In the genomic region with DNA sequence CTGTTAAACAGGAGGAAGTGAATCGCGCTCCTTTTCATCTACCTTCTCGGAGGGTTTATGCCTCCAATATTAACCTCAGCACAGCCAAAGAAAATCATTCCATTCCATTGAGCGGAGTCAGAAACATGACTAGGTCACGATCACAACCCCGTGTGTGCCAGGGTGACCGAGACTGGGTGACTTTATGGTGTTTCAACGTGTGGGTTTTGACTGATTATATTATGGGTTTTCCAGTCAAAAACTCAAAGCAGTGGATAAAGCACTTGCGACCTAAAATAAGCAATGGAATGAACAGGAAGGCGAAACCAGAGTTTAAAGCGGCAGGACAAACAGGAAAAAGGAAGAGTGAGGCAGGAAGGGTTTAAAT, we compare ENCODE assay signal across 6 cellular contexts.
DNase-seq lines count a peak whose midpoint lies in the region; ATAC-seq and TF ChIP-seq lines count a peak whose summit lies in the region.

No MANE protein-coding gene starts in this region.

- H3K9ac ChIP-seq in Loucy (ENCODE audit: low read depth, low read length, poor library complexity, severe bottlenecking) = peak overlapping the region; percentile 73

- H4K20me1 ChIP-seq in Loucy (ENCODE audit: insufficient read depth, low read length, poor library complexity, severe bottlenecking) = no peaks in the 10 kb centered on the region

- peak overlapping the region; percentile 75 for H3K4me3 ChIP-seq in Loucy (ENCODE audit: low read length, poor library complexity, severe bottlenecking)
- peak overlapping the region; percentile 85 for H3K4me3 ChIP-seq in effector memory CD4-positive, alpha-beta T cell (ENCODE audit: insufficient read depth, low read depth, low read length, poor library complexity, severe bottlenecking)
- peak overlapping the region; percentile 36 to 66 (median 53) for H3K4me3 ChIP-seq in skin epidermis

- no peak overlapping the region for H3K27ac ChIP-seq in effector memory CD4-positive, alpha-beta T cell (ENCODE audit: insufficient read depth, low read length, poor library complexity, severe bottlenecking)
- H3K27ac ChIP-seq in skin epidermis = peak overlapping the region in 19 of 21 experiments; percentile 47 to 94 (median 83)

- no peaks in the 10 kb centered on the region for H3K36me3 ChIP-seq in Loucy (ENCODE audit: insufficient read depth, low read length)
- H3K36me3 ChIP-seq in effector memory CD4-positive, alpha-beta T cell (ENCODE audit: control insufficient read depth, insufficient read depth, low read length) = no peaks in the 10 kb centered on the region

- H3K4me1 ChIP-seq in Loucy (ENCODE audit: insufficient read depth, low read length, poor library complexity, severe bottlenecking) = no peaks in the 10 kb centered on the region
- H3K4me1 ChIP-seq in effector memory CD4-positive, alpha-beta T cell (ENCODE audit: control insufficient read depth, insufficient read depth, low read length, poor library complexity, severe bottlenecking) = peaks cover 14% of the 10 kb centered on the region

- no peak overlapping the region for H2AFZ ChIP-seq in Loucy (ENCODE audit: low read length)

- no peaks in the 10 kb centered on the region for H3K9me3 ChIP-seq in Loucy (ENCODE audit: insufficient read depth, low read depth, low read length)
- no peaks in the 10 kb centered on the region for H3K9me3 ChIP-seq in effector memory CD4-positive, alpha-beta T cell (ENCODE audit: control insufficient read depth, low read length)

- H3K9me2 ChIP-seq in Loucy (replicated peaks; ENCODE audit: low read depth, low read length) = no peaks in the 10 kb centered on the region

- no peaks in the 10 kb centered on the region for H3K79me2 ChIP-seq in Loucy (ENCODE audit: insufficient read depth, low read length)

- no peak for ATAC-seq in GM21723 (IDR thresholded peaks at IDR 0.05; ENCODE audit: unreplicated experiment)

- no peaks in the 10 kb centered on the region for H3F3A ChIP-seq in Loucy (ENCODE audit: low read depth)

- no peak for DNase-seq in effector memory CD4-positive, alpha-beta T cell
- DNase-seq in iPS-NIHi7 (ENCODE audit: extremely low spot score) (no peak), superior temporal gyrus (ENCODE audit: extremely low spot score) (no peak)

- no peaks in the 10 kb centered on the region for H3K27me3 ChIP-seq in Loucy (ENCODE audit: insufficient read depth, low read length, poor library complexity, severe bottlenecking)
- H3K27me3 ChIP-seq in effector memory CD4-positive, alpha-beta T cell (replicated peaks; ENCODE audit: control insufficient read depth, insufficient read depth, low read length, poor library complexity, severe bottlenecking) = no peaks in the 10 kb centered on the region

- TF ChIP-seq CTCF in Loucy (conservative IDR thresholded peaks at IDR 0.05; ENCODE audit: low read length) = no peak

- H3K4me2 ChIP-seq in Loucy (ENCODE audit: low read depth, low read length, poor library complexity, severe bottlenecking) = peak overlapping the region; percentile 46
